Comparison of ENCODE assay signal across 24 cellular contexts in the genomic region with DNA sequence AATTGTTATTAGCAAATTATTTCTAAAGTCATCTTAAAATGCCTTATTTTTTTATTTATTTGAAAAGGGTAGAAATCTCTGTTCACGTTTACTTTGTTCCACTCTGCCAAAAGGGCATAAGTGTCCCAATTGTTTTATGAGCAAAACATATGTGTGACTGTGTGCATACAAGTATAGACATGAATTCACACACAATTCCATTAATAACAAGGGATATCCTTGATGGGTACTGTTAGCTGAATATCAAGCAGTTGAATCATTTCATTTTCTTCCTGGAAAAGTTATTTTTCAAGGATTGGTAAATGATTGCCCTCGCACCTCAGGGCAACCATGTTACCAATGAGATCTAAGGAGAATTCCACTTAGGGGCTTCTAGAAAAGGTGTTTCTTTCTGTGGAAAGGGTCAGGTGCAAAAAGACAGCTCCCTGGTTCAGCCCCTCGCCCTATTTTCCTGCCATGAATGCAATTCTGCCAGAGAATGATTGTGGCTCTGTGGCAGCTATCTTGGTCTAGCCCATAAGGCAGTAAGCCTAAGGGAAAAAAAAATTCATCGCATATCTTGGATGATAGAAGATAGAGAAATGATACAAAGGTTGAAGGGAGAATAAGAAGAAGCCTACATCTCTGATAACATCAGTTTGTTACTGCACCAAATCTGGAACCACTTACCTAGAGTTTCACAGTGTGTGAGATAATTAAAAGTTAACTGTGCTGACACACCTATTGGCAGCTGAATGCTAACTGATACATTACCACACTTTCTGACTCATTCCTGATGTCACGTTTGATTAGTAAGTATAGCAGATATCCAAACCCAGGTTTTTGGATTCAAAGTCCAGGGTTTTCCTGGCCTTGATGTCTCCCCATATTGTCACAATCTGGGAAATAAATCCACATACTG.
A peak's percentile ranks its signal among the peaks of the same experiment; 100 is the strongest.
DNase-seq lines count a peak whose midpoint lies in the region; ATAC-seq, FAIRE-seq and TF ChIP-seq lines count a peak whose summit lies in the region.
"Had no signal": no experiment of that assay in that cellular context is flagged by ENCODE, and none has a peak within 500 bp of the region (broad histone marks: within the 10 kb centered on the region; RNA-seq: fewer than 3 reads in every experiment).

No MANE protein-coding gene starts in this region.

- peaks cover 6% of the 10 kb centered on the region for H3K27me3 Mint-ChIP-seq in astrocyte (ENCODE audit: low read depth, unreplicated experiment)
- peaks cover 2% of the 10 kb centered on the region for H3K27me3 Mint-ChIP-seq in glutamatergic neuron (ENCODE audit: unreplicated experiment)
- no peaks in the 10 kb centered on the region for H3K27me3 Mint-ChIP-seq in activated T-cell treated with anti-CD3 and anti-CD28 coated beads, Interleukin-2, amount 50 U/mL, for 4 hours (ENCODE audit: low read depth)
- H3K27me3 Mint-ChIP-seq: activated naive CD8-positive, alpha-beta T cell treated with anti-CD3 and anti-CD28 coated beads for 36 hours had no signal

- H3K4me3 ChIP-seq in AG10803 (ENCODE audit: low read length) (no peak overlapping the region), astrocyte (ENCODE audit: insufficient read depth, low read depth, low read length) (no peak overlapping the region)
- H3K4me3 ChIP-seq: HAP-1, heart left ventricle, neural progenitor cell, psoas muscle, SK-N-MC had no signal

- no peak for FAIRE-seq in astrocyte (lab: Jason Lieb, UNC)

- H3K36me3 ChIP-seq in astrocyte (ENCODE audit: insufficient read depth, low read length), result no peaks in the 10 kb centered on the region
- H3K36me3 ChIP-seq: HAP-1, heart left ventricle, neural progenitor cell, WERI-Rb-1 had no signal

- no peaks in the 10 kb centered on the region for H3K4me1 ChIP-seq in astrocyte (ENCODE audit: insufficient read depth, low read length)
- H3K4me1 ChIP-seq: heart left ventricle, psoas muscle had no signal

- no peak overlapping the region for H3K4me2 ChIP-seq in astrocyte (ENCODE audit: low read length)
- H3K4me2 ChIP-seq: neural progenitor cell had no signal

- peaks cover 3% of the 10 kb centered on the region for H3K27me3 ChIP-seq in astrocyte (ENCODE audit: insufficient read depth, low read length)
- H3K27me3 ChIP-seq: neural progenitor cell had no signal

- H3K79me2 ChIP-seq in astrocyte (ENCODE audit: insufficient read depth, low read length), result no peaks in the 10 kb centered on the region

- DNase-seq in AG10803 (ENCODE audit: low read depth) (peak; percentile 20), HT1080 (ENCODE audit: low read depth) (peak; percentile 24), astrocyte (ENCODE audit: low read depth) (peak; percentile 67), glutamatergic neuron (no peak), nucleus accumbens (lab: John Stamatoyannopoulos, UW) (no peak)
- no peak for DNase-seq in activated T-cell treated with anti-CD3 and anti-CD28 coated beads, Interleukin-2, amount 50 U/mL, for 4 hours
- DNase-seq: ACHN; activated CD4-positive, alpha-beta T cell treated with anti-CD3 and anti-CD28 coated beads, Interleukin-2, amount 50 U/mL, for 4 hours; activated CD8-positive, alpha-beta memory T cell treated with anti-CD3 and anti-CD28 coated beads, Interleukin-2, amount 50 U/mL, for 48 hours; activated naive CD8-positive, alpha-beta T cell treated with anti-CD3 and anti-CD28 coated beads for 36 hours; C1 segment of cervical spinal cord; endodermal cell; heart left ventricle; KBM-7; NCI-H2029; NCI-H510A; psoas muscle; stimulated activated CD4-positive, alpha-beta T cell treated with anti-CD3 and anti-CD28 coated beads, Interleukin-1b, Interleukin-23, amount 100 ng/mL, for 48 hours; WERI-Rb-1 had no signal

- H3K27ac ChIP-seq in astrocyte (ENCODE audit: low read depth, low read length), result no peak overlapping the region
- H3K27ac ChIP-seq: heart left ventricle, neural progenitor cell, psoas muscle, SK-N-MC, WERI-Rb-1 had no signal

- H3K9ac ChIP-seq in astrocyte (ENCODE audit: low read length), result no peak overlapping the region
- H3K9ac ChIP-seq: neural progenitor cell had no signal

- H3K27ac Mint-ChIP-seq in astrocyte (ENCODE audit: unreplicated experiment) (no peak overlapping the region), glutamatergic neuron (ENCODE audit: unreplicated experiment) (peak overlapping the region; percentile 64)
- H3K27ac Mint-ChIP-seq: activated naive CD8-positive, alpha-beta T cell treated with anti-CD3 and anti-CD28 coated beads for 36 hours; endodermal cell; neural progenitor cell had no signal

- no peaks in the 10 kb centered on the region for H3K9me3 ChIP-seq in astrocyte (ENCODE audit: insufficient read depth, low read depth, low read length)
- H3K9me3 ChIP-seq: HAP-1, heart left ventricle, psoas muscle had no signal

- H3K9me3 Mint-ChIP-seq in astrocyte (ENCODE audit: unreplicated experiment) (no peaks in the 10 kb centered on the region), glutamatergic neuron (ENCODE audit: unreplicated experiment) (no peaks in the 10 kb centered on the region)
- H3K9me3 Mint-ChIP-seq in activated T-cell treated with anti-CD3 and anti-CD28 coated beads, Interleukin-2, amount 50 U/mL, for 4 hours, result peaks cover 5% of the 10 kb centered on the region
- H3K9me3 Mint-ChIP-seq: endodermal cell, neural progenitor cell had no signal

- H3K36me3 Mint-ChIP-seq in astrocyte (ENCODE audit: low read depth, unreplicated experiment) (no peaks in the 10 kb centered on the region), glutamatergic neuron (ENCODE audit: unreplicated experiment) (no peaks in the 10 kb centered on the region)
- H3K36me3 Mint-ChIP-seq in activated T-cell treated with anti-CD3 and anti-CD28 coated beads, Interleukin-2, amount 50 U/mL, for 4 hours (ENCODE audit: insufficient read depth), result no peaks in the 10 kb centered on the region
- H3K36me3 Mint-ChIP-seq: activated naive CD8-positive, alpha-beta T cell treated with anti-CD3 and anti-CD28 coated beads for 36 hours; neural progenitor cell had no signal

- ATAC-seq in HG02798 (IDR thresholded peaks at IDR 0.05; ENCODE audit: poor library complexity, unreplicated experiment) (no peak), GM18867 (IDR thresholded peaks at IDR 0.05; ENCODE audit: unreplicated experiment) (no peak)
- no peak for ATAC-seq in activated T-cell treated with anti-CD3 and anti-CD28 coated beads, Interleukin-2, amount 50 U/mL, for 4 hours
- ATAC-seq: heart left ventricle, psoas muscle had no signal

- no peak for TF ChIP-seq CTCF in AG10803 (conservative IDR thresholded peaks at IDR 0.05; ENCODE audit: low read length)
- no peak for TF ChIP-seq CTCF in astrocyte (IDR thresholded peaks at IDR 0.05; ENCODE audit: insufficient read depth, low read depth, low read length)
- TF ChIP-seq CTCF in glutamatergic neuron (IDR thresholded peaks at IDR 0.05; ENCODE audit: partially characterized antibody, unreplicated experiment), result no peak

- H3K4me1 Mint-ChIP-seq in astrocyte (ENCODE audit: low read depth, unreplicated experiment) (peaks cover 12% of the 10 kb centered on the region), glutamatergic neuron (ENCODE audit: low read depth, unreplicated experiment) (peaks cover 42% of the 10 kb centered on the region)
- H3K4me1 Mint-ChIP-seq in activated T-cell treated with anti-CD3 and anti-CD28 coated beads, Interleukin-2, amount 50 U/mL, for 4 hours (ENCODE audit: low read depth), result no peaks in the 10 kb centered on the region
- H3K4me1 Mint-ChIP-seq: activated naive CD8-positive, alpha-beta T cell treated with anti-CD3 and anti-CD28 coated beads for 36 hours had no signal

- no peak overlapping the region for H2AFZ ChIP-seq in astrocyte (ENCODE audit: low read depth, low read length)
- H2AFZ ChIP-seq: neural progenitor cell had no signal

- H4K20me1 ChIP-seq in astrocyte (ENCODE audit: insufficient read depth, low read length), result no peaks in the 10 kb centered on the region

- H3K4me3 Mint-ChIP-seq in astrocyte (ENCODE audit: unreplicated experiment), result no peak overlapping the region
- H3K4me3 Mint-ChIP-seq in glutamatergic neuron (ENCODE audit: unreplicated experiment), result no peak overlapping the region
- H3K4me3 Mint-ChIP-seq in activated T-cell treated with anti-CD3 and anti-CD28 coated beads, Interleukin-2, amount 50 U/mL, for 4 hours, result no peak overlapping the region
- H3K4me3 Mint-ChIP-seq: activated naive CD8-positive, alpha-beta T cell treated with anti-CD3 and anti-CD28 coated beads for 36 hours; endodermal cell; neural progenitor cell had no signal

Comparison
In these comparisons a context has a peak if more than half of its experiments do, and no peak if none do; other contexts are left out.
1. DNase-seq: peak in AG10803 (single experiment), HT1080 (single experiment) and astrocyte (single experiment); none in glutamatergic neuron (single experiment), nucleus accumbens (0 of 56) and activated T-cell treated with anti-CD3 and anti-CD28 coated beads, Interleukin-2, amount 50 U/mL, for 4 hours (single experiment).